8 cellular contexts compared by ENCODE assay signal in the genomic region with DNA sequence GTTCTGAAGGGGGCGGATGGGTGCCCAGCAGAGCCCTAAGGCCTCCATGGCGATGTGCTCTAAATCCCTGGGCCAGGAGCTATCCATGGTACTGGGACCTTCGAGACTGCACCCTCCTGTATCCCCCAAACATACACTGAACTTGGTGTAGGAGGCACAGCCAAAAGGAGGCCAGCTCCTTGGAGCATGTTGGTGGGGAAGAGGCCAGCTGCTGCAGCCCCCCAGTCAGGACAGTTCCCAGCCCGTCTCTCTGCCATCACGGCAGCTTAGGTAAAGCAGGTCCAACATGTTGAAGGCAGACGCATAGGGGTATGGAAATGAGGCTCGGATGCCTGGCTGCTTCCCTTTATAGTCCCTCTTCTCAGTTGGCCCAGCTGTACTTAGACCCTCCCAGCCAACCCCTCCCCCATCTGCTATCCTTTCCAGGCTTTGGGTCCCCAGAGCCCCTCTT. TPM values are rescaled to one million over a fixed set of nuclear protein-coding genes. Genes with fewer than 3 reads are reported as not detected.
A peak's percentile ranks its signal among the peaks of the same experiment; 100 is the strongest.
DNase-seq lines count a peak whose midpoint lies in the region; ATAC-seq and FAIRE-seq lines count a peak whose summit lies in the region.

No MANE protein-coding gene starts in this region.

- H3K36me3 Mint-ChIP-seq in activated CD8-positive, alpha-beta T cell treated with anti-CD3 and anti-CD28 coated beads, Interleukin-2, amount 10 ng/mL, durations not matched to agents 7 days and 5 days (ENCODE audit: low read depth): no peaks in the 10 kb centered on the region

- no peak overlapping the region for H3K4me3 Mint-ChIP-seq in activated CD8-positive, alpha-beta T cell treated with anti-CD3 and anti-CD28 coated beads, Interleukin-2, amount 10 ng/mL, durations not matched to agents 7 days and 5 days

- peaks cover 30% of the 10 kb centered on the region for H3K27me3 ChIP-seq in HUES6 (ENCODE audit: control insufficient read depth, insufficient read depth, low read length)

- H3K9me3 Mint-ChIP-seq in activated CD8-positive, alpha-beta T cell treated with anti-CD3 and anti-CD28 coated beads, Interleukin-2, amount 10 ng/mL, durations not matched to agents 7 days and 5 days (ENCODE audit: insufficient read depth): no peaks in the 10 kb centered on the region

- CTCF ChIA-PET in activated CD8-positive, alpha-beta T cell treated with anti-CD3 and anti-CD28 coated beads, Interleukin-2, amount 10 ng/mL, durations not matched to agents 7 days and 5 days (lab: Charles Lee): no interaction called here

- H3K4me1 ChIP-seq in HUES6 (ENCODE audit: control insufficient read depth, insufficient read depth, low read length): peaks cover 24% of the 10 kb centered on the region

- peak; percentile 16 to 43 for DNase-seq in AML-193 (lab: John Stamatoyannopoulos, UW)
- peak; percentile 67 for DNase-seq in activated CD8-positive, alpha-beta T cell treated with anti-CD3 and anti-CD28 coated beads, Interleukin-2, amount 10 ng/mL, durations not matched to agents 7 days and 5 days
- peak; percentile 62 for DNase-seq in iPS DF 4.7 (ENCODE audit: extremely low read depth, low spot score)
- DNase-seq in frontal cortex (ENCODE audit: low spot score in 2 of 2): no peak
- no peak for DNase-seq in NCI-H1694 (lab: John Stamatoyannopoulos, UW)
- DNase-seq in foreskin melanocyte: no peak

- no peak overlapping the region for H3K27ac ChIP-seq in HUES6 (ENCODE audit: low read depth, low read length)

- POLR2A ChIA-PET in activated CD8-positive, alpha-beta T cell treated with anti-CD3 and anti-CD28 coated beads, Interleukin-2, amount 10 ng/mL, durations not matched to agents 7 days and 5 days (lab: Charles Lee): no interaction called here

- no peak overlapping the region for H3K27ac Mint-ChIP-seq in activated CD8-positive, alpha-beta T cell treated with anti-CD3 and anti-CD28 coated beads, Interleukin-2, amount 10 ng/mL, durations not matched to agents 7 days and 5 days

- H3K4me3 ChIP-seq in HUES6 (ENCODE audit: low read depth, low read length): peak overlapping the region; percentile 76

- no peaks in the 10 kb centered on the region for H3K4me1 Mint-ChIP-seq in activated CD8-positive, alpha-beta T cell treated with anti-CD3 and anti-CD28 coated beads, Interleukin-2, amount 10 ng/mL, durations not matched to agents 7 days and 5 days (ENCODE audit: low read depth)

- H3K9me3 ChIP-seq in HUES6 (ENCODE audit: control insufficient read depth, insufficient read depth, low read depth, low read length): no peaks in the 10 kb centered on the region

- no peaks in the 10 kb centered on the region for H3K36me3 ChIP-seq in HUES6 (ENCODE audit: control insufficient read depth, insufficient read depth, low read length)

- FAIRE-seq in frontal cortex (lab: Jason Lieb, UNC): no peak

- H3K9ac ChIP-seq in HUES6 (ENCODE audit: low read length): no peak overlapping the region

- peaks cover 40% of the 10 kb centered on the region for H3K27me3 Mint-ChIP-seq in activated CD8-positive, alpha-beta T cell treated with anti-CD3 and anti-CD28 coated beads, Interleukin-2, amount 10 ng/mL, durations not matched to agents 7 days and 5 days (ENCODE audit: low read depth)

- ATAC-seq in activated CD8-positive, alpha-beta T cell treated with anti-CD3 and anti-CD28 coated beads, Interleukin-2, amount 10 ng/mL, durations not matched to agents 7 days and 5 days: peak; percentile 43
- ATAC-seq in HG02798 (IDR thresholded peaks at IDR 0.05; ENCODE audit: poor library complexity, unreplicated experiment): no peak

RNA-seq across cellular contexts. Expression of gene CAMKV, which starts 1.8 kb away (rescaled TPM):
- total RNA-seq in activated CD8-positive, alpha-beta T cell treated with anti-CD3 and anti-CD28 coated beads, Interleukin-2, amount 10 ng/mL, durations not matched to agents 7 days and 5 days: not detected
- total RNA-seq in frontal cortex: 180 TPM

RNA-seq across cellular contexts. Expression of gene TRAIP, which starts 11.5 kb away (rescaled TPM):
- total RNA-seq in activated CD8-positive, alpha-beta T cell treated with anti-CD3 and anti-CD28 coated beads, Interleukin-2, amount 10 ng/mL, durations not matched to agents 7 days and 5 days: 10 to 100 TPM; 32.0 to 32.9 TPM
- total RNA-seq in frontal cortex: 2.0 TPM

RNA-seq across cellular contexts. Expression of gene MST1R, which starts 35.8 kb away (rescaled TPM):
- total RNA-seq in activated CD8-positive, alpha-beta T cell treated with anti-CD3 and anti-CD28 coated beads, Interleukin-2, amount 10 ng/mL, durations not matched to agents 7 days and 5 days: 1 to 10 TPM; 3.2 to 3.9 TPM
- total RNA-seq in frontal cortex: 0.41 TPM

RNA-seq across cellular contexts. Expression of gene UBA7, which starts 54.1 kb away (rescaled TPM):
- total RNA-seq in activated CD8-positive, alpha-beta T cell treated with anti-CD3 and anti-CD28 coated beads, Interleukin-2, amount 10 ng/mL, durations not matched to agents 7 days and 5 days: 100 to 1,000 TPM; 187 to 208 TPM
- total RNA-seq in frontal cortex: 1.6 TPM

Comparison
In these comparisons a context has a peak if more than half of its experiments do, and no peak if none do; other contexts are left out.
1. DNase-seq: peak in AML-193 (2 of 2), activated CD8-positive, alpha-beta T cell treated with anti-CD3 and anti-CD28 coated beads, Interleukin-2, amount 10 ng/mL, durations not matched to agents 7 days and 5 days (single experiment) and iPS DF 4.7 (single experiment); none in frontal cortex (0 of 2), NCI-H1694 (single experiment) and foreskin melanocyte (single experiment).
2. RNA of gene CAMKV, which starts 1.8 kb away (total RNA-seq): 180 TPM in frontal cortex (single experiment); not detected in activated CD8-positive, alpha-beta T cell treated with anti-CD3 and anti-CD28 coated beads, Interleukin-2, amount 10 ng/mL, durations not matched to agents 7 days and 5 days; every median in the first group is over 100 times any median in the second.
3. RNA of gene TRAIP, which starts 11.5 kb away (total RNA-seq): 32.0 to 32.9 TPM in activated CD8-positive, alpha-beta T cell treated with anti-CD3 and anti-CD28 coated beads, Interleukin-2, amount 10 ng/mL, durations not matched to agents 7 days and 5 days; 2.0 TPM in frontal cortex (single experiment); every median in the first group is over 10 times any median in the second.